1 cellular context compared by ENCODE assay signal in the genomic region with DNA sequence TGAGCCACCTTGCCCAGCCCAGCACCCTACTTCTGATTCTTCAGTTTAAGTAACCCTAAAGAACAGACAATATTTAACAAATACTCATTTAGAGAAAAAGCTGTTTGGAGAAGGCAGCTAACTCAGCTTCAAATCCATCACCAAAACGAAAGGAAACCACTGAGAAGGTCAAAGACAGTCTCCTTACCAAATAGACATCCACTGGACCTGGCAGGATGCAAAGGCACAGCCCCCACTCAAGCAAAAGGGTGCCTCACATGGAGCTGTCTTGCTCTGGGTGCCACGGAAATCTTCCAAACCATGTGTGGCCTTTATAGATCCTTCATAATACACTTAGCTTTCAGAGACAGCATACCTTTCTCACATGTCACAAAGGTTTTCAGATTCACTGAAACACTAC.
TF ChIP-seq lines count a peak whose summit lies in the region.

No MANE protein-coding gene starts in this region.

TF ChIP-seq in GM23338, 12 proteins besides CTCF, POLR2A, EP300 and RAD21:
- no peak for TF ChIP-seq ZNF462 (CRISPR knock-in tag; IDR thresholded peaks at IDR 0.05)
- TF ChIP-seq JUNB (IDR thresholded peaks at IDR 0.05; ENCODE audit: unreplicated experiment): no peak
- no peak for TF ChIP-seq NANOG (IDR thresholded peaks at IDR 0.05; ENCODE audit: borderline replicate concordance)
- no peak for TF ChIP-seq POLR2AphosphoS5 (IDR thresholded peaks at IDR 0.05; ENCODE audit: low read depth)
- no peak for TF ChIP-seq ETS1 (IDR thresholded peaks at IDR 0.05)
- TF ChIP-seq STAT1 (IDR thresholded peaks at IDR 0.05; ENCODE audit: unreplicated experiment): no peak
- TF ChIP-seq CREB1 (CRISPR knock-in tag; IDR thresholded peaks at IDR 0.05; ENCODE audit: low read depth): no peak
- no peak for TF ChIP-seq REST (IDR thresholded peaks at IDR 0.05; ENCODE audit: unreplicated experiment)
- no peak for TF ChIP-seq ZNF331 (CRISPR knock-in tag; IDR thresholded peaks at IDR 0.05; ENCODE audit: low read depth)
- TF ChIP-seq ZNF114 (CRISPR knock-in tag; IDR thresholded peaks at IDR 0.05): no peak
- TF ChIP-seq EZH2phosphoT487 (IDR thresholded peaks at IDR 0.05; ENCODE audit: unreplicated experiment): no peak
- TF ChIP-seq EZH2 (IDR thresholded peaks at IDR 0.05; ENCODE audit: low read depth, unreplicated experiment): no peak
